Comparison of ENCODE assay signal across 17 cellular contexts in genomic region chr10:131750171-131750895, GRCh38.
A peak's percentile ranks its signal among the peaks of the same experiment; 100 is the strongest.
DNase-seq lines count a peak whose midpoint lies in the region; TF ChIP-seq lines count a peak whose summit lies in the region.
"Had no signal": no experiment of that assay in that cellular context is flagged by ENCODE, and none has a peak within 500 bp of the region (broad histone marks: within the 10 kb centered on the region; RNA-seq: fewer than 3 reads in every experiment).

No MANE protein-coding gene starts in this region.

- no peaks in the 10 kb centered on the region for H3K36me3 Mint-ChIP-seq in activated naive CD4-positive, alpha-beta T cell treated with anti-CD3 and anti-CD28 coated beads, Interleukin-2, amount 10 ng/mL, durations not matched to agents 7 days and 5 days

- no peak overlapping the region for H3K27ac Mint-ChIP-seq in activated naive CD4-positive, alpha-beta T cell treated with anti-CD3 and anti-CD28 coated beads, Interleukin-2, amount 10 ng/mL, durations not matched to agents 7 days and 5 days
- H3K27ac Mint-ChIP-seq: B cell had no signal

- no peaks in the 10 kb centered on the region for H4K20me1 ChIP-seq in hepatocyte (ENCODE audit: insufficient read depth, poor library complexity, severe bottlenecking)
- no peaks in the 10 kb centered on the region for H4K20me1 ChIP-seq in osteoblast (ENCODE audit: insufficient read depth, low read length)

- H3K9me3 ChIP-seq in hepatocyte (ENCODE audit: low read depth) (no peaks in the 10 kb centered on the region), osteoblast (ENCODE audit: low read depth, low read length) (no peaks in the 10 kb centered on the region)
- H3K9me3 ChIP-seq: SJCRH30 had no signal

- H3K4me2 ChIP-seq in hepatocyte (no peak overlapping the region), osteoblast (ENCODE audit: insufficient read depth, low read length) (no peak overlapping the region)

- H3K9me2 ChIP-seq in hepatocyte (replicated peaks; ENCODE audit: insufficient read depth), result no peaks in the 10 kb centered on the region

- no peak overlapping the region for H3K4me3 Mint-ChIP-seq in activated naive CD4-positive, alpha-beta T cell treated with anti-CD3 and anti-CD28 coated beads, Interleukin-2, amount 10 ng/mL, durations not matched to agents 7 days and 5 days
- H3K4me3 Mint-ChIP-seq: B cell had no signal

- CTCF ChIA-PET in activated naive CD4-positive, alpha-beta T cell treated with anti-CD3 and anti-CD28 coated beads, Interleukin-2, amount 10 ng/mL, durations not matched to agents 7 days and 5 days (lab: Charles Lee), result no interaction called here

- H3K79me2 ChIP-seq in hepatocyte, result no peaks in the 10 kb centered on the region
- no peaks in the 10 kb centered on the region for H3K79me2 ChIP-seq in osteoblast (ENCODE audit: insufficient read depth, low read length)

- peak; percentile 57 for DNase-seq in activated effector memory CD4-positive, alpha-beta T cell treated with anti-CD3 and anti-CD28 coated beads, Interleukin-2, amount 50 U/mL, for 16 hours
- DNase-seq in activated effector memory CD4-positive, alpha-beta T cell treated with Interleukin-2 at 50 U/mL for 16 hours, result no peak
- DNase-seq in hepatocyte (ENCODE audit: low spot score) (no peak), osteoblast (ENCODE audit: insufficient read length, low spot score, missing footprints) (peak; percentile 71), NCI-H526 (lab: John Stamatoyannopoulos, UW) (no peak), DMS79 (lab: John Stamatoyannopoulos, UW) (no peak)
- DNase-seq in activated naive CD4-positive, alpha-beta T cell treated with anti-CD3 and anti-CD28 coated beads, Interleukin-2, amount 10 ng/mL, durations not matched to agents 7 days and 5 days, result no peak
- DNase-seq: Calu3, NCI-H1417 treated with DMSO at 0.1 percent for 48 hours, NCI-H1694 treated with DMSO at 0.1 percent for 48 hours, NCI-H2081, NCI-H226, NCI-H510A, NCI-H748 treated with DMSO at 0.1 percent for 48 hours, SJCRH30 had no signal

- H3K36me3 ChIP-seq in hepatocyte (replicated peaks; ENCODE audit: insufficient read depth, low read depth) (no peaks in the 10 kb centered on the region), osteoblast (ENCODE audit: insufficient read depth, low read length) (no peaks in the 10 kb centered on the region)
- H3K36me3 ChIP-seq: SJCRH30 had no signal

- peaks cover 44% of the 10 kb centered on the region for H3K4me1 ChIP-seq in hepatocyte (ENCODE audit: insufficient read depth)
- no peaks in the 10 kb centered on the region for H3K4me1 ChIP-seq in osteoblast (ENCODE audit: insufficient read depth, low read length)
- H3K4me1 ChIP-seq: SJCRH30 had no signal

- H3K4me1 Mint-ChIP-seq in activated naive CD4-positive, alpha-beta T cell treated with anti-CD3 and anti-CD28 coated beads, Interleukin-2, amount 10 ng/mL, durations not matched to agents 7 days and 5 days, result no peaks in the 10 kb centered on the region
- H3K4me1 Mint-ChIP-seq: B cell had no signal

- H2AFZ ChIP-seq in hepatocyte (no peak overlapping the region), osteoblast (ENCODE audit: low read length) (no peak overlapping the region)

- H3K9me3 Mint-ChIP-seq in activated naive CD4-positive, alpha-beta T cell treated with anti-CD3 and anti-CD28 coated beads, Interleukin-2, amount 10 ng/mL, durations not matched to agents 7 days and 5 days, result no peaks in the 10 kb centered on the region

- TF ChIP-seq CTCF in hepatocyte (IDR thresholded peaks at IDR 0.05; ENCODE audit: poor library complexity) (no peak), osteoblast (IDR thresholded peaks at IDR 0.05; ENCODE audit: extremely low read depth, low read depth, low read length) (no peak)

- peak overlapping the region; percentile 80 for H3K27ac ChIP-seq in hepatocyte
- no peak overlapping the region for H3K27ac ChIP-seq in osteoblast (ENCODE audit: low read depth, low read length)
- H3K27ac ChIP-seq: 22Rv1, SJCRH30 had no signal

- peaks cover 6% of the 10 kb centered on the region for H3K27me3 Mint-ChIP-seq in activated naive CD4-positive, alpha-beta T cell treated with anti-CD3 and anti-CD28 coated beads, Interleukin-2, amount 10 ng/mL, durations not matched to agents 7 days and 5 days

- 88% methylated on average over 22 of the region's 22 CpGs for WGBS in hepatocyte (ENCODE audit: low lambda C conversion rate, missing lambda C conversion rate)

- no peaks in the 10 kb centered on the region for H3K27me3 ChIP-seq in hepatocyte
- no peaks in the 10 kb centered on the region for H3K27me3 ChIP-seq in osteoblast (ENCODE audit: insufficient read depth, low read length)
- H3K27me3 ChIP-seq: SJCRH30 had no signal

- no peak overlapping the region for H3K4me3 ChIP-seq in hepatocyte
- no peak overlapping the region for H3K4me3 ChIP-seq in osteoblast (ENCODE audit: insufficient read depth, low read length)
- H3K4me3 ChIP-seq: SJCRH30 had no signal

Comparison
In these comparisons a context has a peak if more than half of its experiments do, and no peak if none do; other contexts are left out.
1. DNase-seq: peak in activated effector memory CD4-positive, alpha-beta T cell treated with anti-CD3 and anti-CD28 coated beads, Interleukin-2, amount 50 U/mL, for 16 hours (single experiment) and osteoblast (single experiment); none in activated effector memory CD4-positive, alpha-beta T cell treated with Interleukin-2 at 50 U/mL for 16 hours (single experiment), hepatocyte (single experiment), activated naive CD4-positive, alpha-beta T cell treated with anti-CD3 and anti-CD28 coated beads, Interleukin-2, amount 10 ng/mL, durations not matched to agents 7 days and 5 days (single experiment), NCI-H526 (0 of 2) and DMS79 (single experiment).